ENCODE assay signal across 11 cellular contexts in the genomic region with DNA sequence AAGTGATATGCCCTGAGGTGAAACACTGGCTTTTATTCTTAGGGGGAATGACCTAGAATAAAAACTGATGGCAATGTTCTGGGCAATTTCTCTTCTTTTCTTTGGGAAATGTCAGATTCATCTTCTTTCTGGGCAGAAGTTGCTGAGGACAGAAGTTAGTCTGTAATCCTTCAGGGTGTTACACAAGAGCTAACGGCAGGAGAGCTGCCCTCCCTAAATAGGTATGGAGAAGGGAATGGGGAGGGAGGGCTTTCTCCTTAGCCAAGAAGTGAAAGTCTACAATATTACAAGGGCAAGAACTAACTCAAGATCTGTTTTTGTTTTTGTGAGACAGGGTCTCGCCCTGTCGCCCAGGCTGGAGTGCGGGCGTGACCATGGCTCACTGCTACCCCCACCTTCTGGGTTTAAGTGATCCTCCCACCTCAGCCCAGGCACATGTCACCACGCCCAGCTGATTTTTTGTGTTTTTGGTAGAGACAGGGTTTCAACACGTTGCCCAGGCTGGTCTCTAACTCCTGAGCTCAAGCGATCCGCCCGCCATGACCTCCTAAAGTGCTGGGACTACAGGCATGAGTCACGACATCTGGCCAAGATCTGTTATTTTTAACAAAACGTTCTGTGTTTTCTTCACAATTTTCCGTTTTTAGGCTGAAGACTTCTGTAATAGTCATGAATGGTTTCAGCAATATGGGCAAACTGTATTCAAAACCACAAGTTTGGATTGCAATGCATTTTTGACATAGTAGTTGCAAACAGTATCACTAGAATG. TPM values are rescaled to one million over a fixed set of nuclear protein-coding genes. Genes with fewer than 3 reads are reported as not detected.
DNase-seq lines count a peak whose midpoint lies in the region; ATAC-seq and TF ChIP-seq lines count a peak whose summit lies in the region.
"Had no signal": no experiment of that assay in that cellular context is flagged by ENCODE, and none has a peak within 500 bp of the region (broad histone marks: within the 10 kb centered on the region; RNA-seq: fewer than 3 reads in every experiment).

No MANE protein-coding gene starts in this region.

- H3K4me3 Mint-ChIP-seq in HFFc6: peak overlapping the region; percentile 79

- peak overlapping the region; percentile 78 for H3K27ac Mint-ChIP-seq in HFFc6
- H3K27ac Mint-ChIP-seq: activated naive CD4-positive, alpha-beta T cell treated with anti-CD3 and anti-CD28 coated beads, Interleukin-2, amount 50 U/mL, for 72 hours had no signal

- TF ChIP-seq CTCF in HFFc6 (IDR thresholded peaks at IDR 0.05) (no peak), upper lobe of right lung (IDR thresholded peaks at IDR 0.05) (no peak)

- H3K36me3 Mint-ChIP-seq in HFFc6 (ENCODE audit: low read depth): no peaks in the 10 kb centered on the region
- H3K36me3 Mint-ChIP-seq: activated naive CD4-positive, alpha-beta T cell treated with anti-CD3 and anti-CD28 coated beads, Interleukin-2, amount 50 U/mL, for 72 hours had no signal

- peaks cover 32% of the 10 kb centered on the region for H3K4me1 Mint-ChIP-seq in HFFc6 (ENCODE audit: low read depth)

- H3K4me1 ChIP-seq in upper lobe of right lung: no peaks in the 10 kb centered on the region
- H3K4me1 ChIP-seq: parathyroid adenoma had no signal

- H3K9me3 Mint-ChIP-seq in HFFc6: no peaks in the 10 kb centered on the region
- H3K9me3 Mint-ChIP-seq: activated naive CD4-positive, alpha-beta T cell treated with anti-CD3 and anti-CD28 coated beads, Interleukin-2, amount 50 U/mL, for 72 hours had no signal

- H3K9me3 ChIP-seq in upper lobe of right lung: no peaks in the 10 kb centered on the region

- no peaks in the 10 kb centered on the region; the same call in none of the 2 replicates for H3K27me3 Mint-ChIP-seq in HFFc6 (ENCODE audit: insufficient read depth)

- H3K27ac ChIP-seq in upper lobe of right lung: no peak overlapping the region
- H3K27ac ChIP-seq: parathyroid adenoma had no signal

- peak; percentile 44 for ATAC-seq in upper lobe of right lung
- ATAC-seq: activated naive CD4-positive, alpha-beta T cell treated with anti-CD3 and anti-CD28 coated beads, Interleukin-2, amount 50 U/mL, for 72 hours had no signal

- H3K27me3 ChIP-seq in upper lobe of right lung: no peaks in the 10 kb centered on the region

- H3K4me3 ChIP-seq in upper lobe of right lung: no peak overlapping the region

- intact Hi-C loops in upper lobe of right lung (cut with DNase I): no loop called here

- H3K36me3 ChIP-seq in upper lobe of right lung: no peaks in the 10 kb centered on the region

- DNase-seq in HFFc6: peak; percentile 69
- peak; percentile 70 for DNase-seq in SKM-1 (lab: John Stamatoyannopoulos, UW; ENCODE audit: unreplicated experiment)
- peak; percentile 93 for DNase-seq in iris pigment epithelial cell (ENCODE audit: low read depth)
- DNase-seq in upper lobe of right lung: no peak
- DNase-seq in effector CD4-positive, alpha-beta T cell: no peak
- DNase-seq in cerebellar nuclear complex (lab: John Stamatoyannopoulos, UW): no peak
- DNase-seq in NCI-H82 treated with DMSO at 0.1 percent for 48 hours (lab: John Stamatoyannopoulos, UW; ENCODE audit: unreplicated experiment): no peak
- DNase-seq: activated CD4-positive, alpha-beta T cell treated with anti-CD3 and anti-CD28 coated beads for 4 hours; SHP77 treated with DMSO at 0.1 percent for 48 hours had no signal

RNA-seq across cellular contexts. Expression of gene PIWIL4, which starts 7.2 kb away (rescaled TPM):
- total RNA-seq in HFFc6 (2021; fragmentation: NEBNext Ultra II Directional; extraction: Animal tissue kit (Norgen Biotek cat#: 25700)): under 1 TPM; 0.12 to 0.43 (median 0.28) TPM
- total RNA-seq in upper lobe of right lung: 2.9 TPM

RNA-seq across cellular contexts. Expression of gene FUT4, which starts 30.7 kb away (rescaled TPM):
- total RNA-seq in HFFc6 (2021; fragmentation: NEBNext Ultra II Directional; extraction: Animal tissue kit (Norgen Biotek cat#: 25700)): 1 to 10 TPM in 4 of 6 experiments, under 1 TPM in 2; 0.85 to 3.3 (median 3.0) TPM
- 6.0 TPM for total RNA-seq in upper lobe of right lung

Comparison
In these comparisons a context has a peak if more than half of its experiments do, and no peak if none do; other contexts are left out.
1. DNase-seq: peak in HFFc6 (single experiment), SKM-1 (single experiment) and iris pigment epithelial cell (single experiment); none in upper lobe of right lung (single experiment), effector CD4-positive, alpha-beta T cell (single experiment), cerebellar nuclear complex (0 of 2) and NCI-H82 treated with DMSO at 0.1 percent for 48 hours (single experiment).